1 cellular context compared by ENCODE assay signal in genomic region chr20:41770427-41770826, GRCh38.
TF ChIP-seq lines count a peak whose summit lies in the region.

No MANE protein-coding gene starts in this region.

TF ChIP-seq in WTC11, 78 proteins besides CTCF, POLR2A, EP300 and RAD21 (continued from another document):
- TF ChIP-seq ZNF219 (CRISPR knock-in tag; IDR thresholded peaks at IDR 0.05; ENCODE audit: borderline replicate concordance) (no peak), KAT7 (CRISPR knock-in tag; IDR thresholded peaks at IDR 0.05; ENCODE audit: borderline replicate concordance) (no peak), FOXP4 (CRISPR knock-in tag; IDR thresholded peaks at IDR 0.05) (no peak), ERG (CRISPR knock-in tag; IDR thresholded peaks at IDR 0.05) (no peak), FOXJ3 (CRISPR knock-in tag; IDR thresholded peaks at IDR 0.05; ENCODE audit: borderline replicate concordance) (no peak), AFF4 (CRISPR knock-in tag; IDR thresholded peaks at IDR 0.05; ENCODE audit: borderline replicate concordance) (no peak), NFYB (CRISPR knock-in tag; conservative IDR thresholded peaks at IDR 0.05; ENCODE audit: low read depth) (no peak), TEAD4 (CRISPR knock-in tag; IDR thresholded peaks at IDR 0.05) (no peak), ETV6 (CRISPR knock-in tag; IDR thresholded peaks at IDR 0.05) (no peak), ZNF423 (CRISPR knock-in tag; IDR thresholded peaks at IDR 0.05) (no peak)
